In the genomic region with DNA sequence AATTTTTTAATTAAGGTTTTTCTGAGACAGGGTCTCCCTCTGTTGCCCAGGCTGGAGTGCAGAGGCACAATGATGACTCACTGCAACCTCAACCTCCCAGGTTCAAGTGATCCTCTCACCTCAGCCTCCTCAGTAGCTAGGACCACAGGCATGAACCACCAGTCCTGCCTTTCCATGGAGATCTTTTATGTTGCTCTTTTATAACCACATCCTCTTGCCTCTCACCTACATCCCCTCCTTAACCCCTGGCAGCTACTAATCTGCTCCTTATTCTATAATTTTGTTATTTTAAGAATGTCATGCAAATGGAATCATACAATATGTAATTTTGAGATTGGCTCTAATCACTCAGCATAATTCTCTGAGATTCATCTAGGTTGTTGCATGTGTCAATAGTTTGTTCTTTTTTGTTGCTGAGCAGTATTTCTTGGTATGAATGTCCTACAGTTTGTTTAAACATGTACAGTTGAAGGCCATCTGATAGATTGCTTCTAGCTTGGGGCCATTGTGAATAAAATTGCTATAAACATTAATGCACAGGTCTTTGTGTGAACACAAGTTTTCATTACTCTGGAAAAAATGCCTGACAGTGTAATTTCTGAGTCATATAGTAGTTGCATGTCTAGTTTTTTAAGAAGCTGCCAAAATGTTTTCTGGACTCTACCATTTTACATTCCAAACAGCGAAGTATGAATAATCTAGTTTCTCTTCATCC, we compare ENCODE assay signal across 12 cellular contexts.
A peak's percentile ranks its signal among the peaks of the same experiment; 100 is the strongest.
DNase-seq lines count a peak whose midpoint lies in the region; ATAC-seq, FAIRE-seq and TF ChIP-seq lines count a peak whose summit lies in the region.
"Had no signal": no experiment of that assay in that cellular context is flagged by ENCODE, and none has a peak within 500 bp of the region (broad histone marks: within the 10 kb centered on the region; RNA-seq: fewer than 3 reads in every experiment).

No MANE protein-coding gene starts in this region.

- no peak overlapping the region for H3K4me3 ChIP-seq in AG09309 (ENCODE audit: control insufficient read depth, low read depth, low read length)

- DNase-seq in AG09309 (ENCODE audit: low read depth) = peak; percentile 57
- peak; percentile 33 for DNase-seq in ELR (ENCODE audit: low read depth)
- peak; percentile 19 for DNase-seq in fibroblast of gingiva (ENCODE audit: low read depth)
- DNase-seq in nucleus accumbens (lab: John Stamatoyannopoulos, UW) = no peak
- no peak for DNase-seq in frontal cortex (ENCODE audit: low spot score in 2 of 2)
- no peak for DNase-seq in DMS114 treated with DMSO at 0.1 percent for 48 hours (lab: John Stamatoyannopoulos, UW; ENCODE audit: unreplicated experiment)
- no peak for DNase-seq in NCI-H2081 (lab: John Stamatoyannopoulos, UW)
- DNase-seq: activated gamma-delta T cell, NCI-H1930 had no signal

- H3K36me3 Mint-ChIP-seq in activated T-helper 17 cell treated with anti-CD3 and anti-CD28 coated beads, Interleukin-2, amount 50 U/mL, for 72 hours (ENCODE audit: low read depth) = no peaks in the 10 kb centered on the region
- H3K36me3 Mint-ChIP-seq: natural killer cell treated with Interleukin-12 subunit alpha and Interleukin-12 subunit beta and Interleukin-15 and Interleukin-18, amount 100 ng/mL, for 72 hours had no signal

- no peaks in the 10 kb centered on the region for H3K9me3 Mint-ChIP-seq in activated T-helper 17 cell treated with anti-CD3 and anti-CD28 coated beads, Interleukin-2, amount 50 U/mL, for 72 hours
- H3K9me3 Mint-ChIP-seq: natural killer cell treated with Interleukin-12 subunit alpha and Interleukin-12 subunit beta and Interleukin-15 and Interleukin-18, amount 100 ng/mL, for 72 hours had no signal

- peak overlapping the region; percentile 34 for H3K4me3 Mint-ChIP-seq in activated T-helper 17 cell treated with anti-CD3 and anti-CD28 coated beads, Interleukin-2, amount 50 U/mL, for 72 hours
- H3K4me3 Mint-ChIP-seq: natural killer cell treated with Interleukin-12 subunit alpha and Interleukin-12 subunit beta and Interleukin-15 and Interleukin-18, amount 100 ng/mL, for 72 hours had no signal

- H3K27me3 Mint-ChIP-seq in activated T-helper 17 cell treated with anti-CD3 and anti-CD28 coated beads, Interleukin-2, amount 50 U/mL, for 72 hours = no peaks in the 10 kb centered on the region
- H3K27me3 Mint-ChIP-seq: natural killer cell treated with Interleukin-12 subunit alpha and Interleukin-12 subunit beta and Interleukin-15 and Interleukin-18, amount 100 ng/mL, for 72 hours had no signal

- no peak for TF ChIP-seq CTCF in AG09309 (IDR thresholded peaks at IDR 0.05; ENCODE audit: control insufficient read depth, insufficient read depth, low read depth, low read length, missing control alignments)

- H3K27ac Mint-ChIP-seq in activated T-helper 17 cell treated with anti-CD3 and anti-CD28 coated beads, Interleukin-2, amount 50 U/mL, for 72 hours = peak overlapping the region; percentile 65

- FAIRE-seq in frontal cortex (lab: Jason Lieb, UNC) = no peak
- FAIRE-seq: endothelial cell of umbilical vein had no signal

- peak; percentile 63 for ATAC-seq in activated T-helper 17 cell treated with anti-CD3 and anti-CD28 coated beads, Interleukin-2, amount 50 U/mL, for 72 hours (replicated peaks)
- ATAC-seq: natural killer cell treated with Interleukin-12 subunit alpha and Interleukin-12 subunit beta and Interleukin-15 and Interleukin-18, amount 100 ng/mL, for 72 hours had no signal

- H3K4me1 Mint-ChIP-seq in activated T-helper 17 cell treated with anti-CD3 and anti-CD28 coated beads, Interleukin-2, amount 50 U/mL, for 72 hours = peaks cover 22% of the 10 kb centered on the region

Comparison
In these comparisons a context has a peak if more than half of its experiments do, and no peak if none do; other contexts are left out.
1. DNase-seq: peak in AG09309 (single experiment), ELR (single experiment) and fibroblast of gingiva (single experiment); none in nucleus accumbens (0 of 56), frontal cortex (0 of 2), DMS114 treated with DMSO at 0.1 percent for 48 hours (single experiment) and NCI-H2081 (0 of 2).